In genomic region chr5:69189162-69190086, GRCh38 we compare ENCODE assay signal across 1 cellular context.
A peak's percentile ranks its signal among the peaks of the same experiment; 100 is the strongest.
TF ChIP-seq lines count a peak whose summit lies in the region.

TSS of gene CENPH (plus strand) at chr5:69189583. CDS start at chr5:69189635, 52 bp downstream.

TF ChIP-seq in HepG2, 621 proteins besides CTCF, POLR2A, EP300 and RAD21 (continued from another document and continues in another):
- TF ChIP-seq NFAT5 (CRISPR knock-in tag; IDR thresholded peaks at IDR 0.05) (peak; percentile 55; the same call in 1 of the 2 replicates), ZSCAN25 (CRISPR knock-in tag; IDR thresholded peaks at IDR 0.05) (peak; percentile 53; the same call in 1 of the 2 replicates), LBX2 (CRISPR knock-in tag; IDR thresholded peaks at IDR 0.05; ENCODE audit: borderline replicate concordance) (peak; percentile 73; the same call in 1 of the 2 replicates), ATF7-NPFF (CRISPR knock-in tag; IDR thresholded peaks at IDR 0.05; ENCODE audit: low read depth) (peak; percentile 85), ZXDC (CRISPR knock-in tag; IDR thresholded peaks at IDR 0.05) (peak; percentile 84), TBP (CRISPR knock-in tag; IDR thresholded peaks at IDR 0.05) (no peak), CAMTA2 (CRISPR knock-in tag; IDR thresholded peaks at IDR 0.05; ENCODE audit: borderline replicate concordance) (no peak), YY1 (IDR thresholded peaks at IDR 0.05; ENCODE audit: insufficient read depth, insufficient replicate concordance, low read depth, low read length) (peak; percentile 71), E2F1 (CRISPR knock-in tag; IDR thresholded peaks at IDR 0.05) (peak; percentile 96), TAF1 (CRISPR knock-in tag; IDR thresholded peaks at IDR 0.05) (peak; percentile 79; the same call in 1 of the 2 replicates), KMT2B (CRISPR knock-in tag; IDR thresholded peaks at IDR 0.05) (0 out of 2 replicates have a peak, but pooled peaks have one; percentile 76), REL (CRISPR knock-in tag; conservative IDR thresholded peaks at IDR 0.05) (0 out of 2 replicates have a peak, but pooled peaks have one; percentile 28), POLR2AphosphoS5 (IDR thresholded peaks at IDR 0.05; ENCODE audit: low read depth, low read length) (peak; percentile 72; the same call in 1 of the 2 replicates), SALL1 (CRISPR knock-in tag; IDR thresholded peaks at IDR 0.05) (peak; percentile 49; the same call in 1 of the 2 replicates), ZNF839 (CRISPR knock-in tag; IDR thresholded peaks at IDR 0.05; ENCODE audit: borderline replicate concordance) (peak; percentile 95; the same call in 1 of the 2 replicates), TCF12 (IDR thresholded peaks at IDR 0.05) (no peak), TCF12 (CRISPR knock-in tag; IDR thresholded peaks at IDR 0.05) (peak; percentile 68; the same call in 1 of the 2 replicates), ZNF275 (CRISPR knock-in tag; IDR thresholded peaks at IDR 0.05; ENCODE audit: borderline replicate concordance) (peak; percentile 55; the same call in 1 of the 2 replicates), ZSCAN22 (CRISPR knock-in tag; IDR thresholded peaks at IDR 0.05) (0 out of 2 replicates have a peak, but pooled peaks have one; percentile 46), ZNF44 (CRISPR knock-in tag; IDR thresholded peaks at IDR 0.05) (peak; percentile 45; the same call in 1 of the 2 replicates), DMTF1 (CRISPR knock-in tag; IDR thresholded peaks at IDR 0.05) (peak; percentile 65; the same call in 1 of the 2 replicates), ZNF800 (CRISPR knock-in tag; IDR thresholded peaks at IDR 0.05) (no peak), ARNT2 (CRISPR knock-in tag; IDR thresholded peaks at IDR 0.05; ENCODE audit: low read depth) (peak; percentile 91), ZNF7 (CRISPR knock-in tag; IDR thresholded peaks at IDR 0.05) (no peak), ZNF788 (CRISPR knock-in tag; IDR thresholded peaks at IDR 0.05; ENCODE audit: borderline replicate concordance) (peak; percentile 84; the same call in 1 of the 2 replicates), ISL2 (CRISPR knock-in tag; IDR thresholded peaks at IDR 0.05) (peak; percentile 19; the same call in 1 of the 2 replicates), ZNF775 (CRISPR knock-in tag; IDR thresholded peaks at IDR 0.05; ENCODE audit: borderline replicate concordance) (peak; percentile 57; the same call in 1 of the 2 replicates), ETV5 (CRISPR knock-in tag; IDR thresholded peaks at IDR 0.05; ENCODE audit: borderline replicate concordance) (peak; percentile 48; the same call in 1 of the 2 replicates), ZNF34 (CRISPR knock-in tag; IDR thresholded peaks at IDR 0.05; ENCODE audit: borderline replicate concordance) (0 out of 2 replicates have a peak, but pooled peaks have one; percentile 38), RXRB (CRISPR knock-in tag; IDR thresholded peaks at IDR 0.05; ENCODE audit: borderline replicate concordance) (peak; percentile 44), CHD2 (IDR thresholded peaks at IDR 0.05; ENCODE audit: low read depth, low read length) (no peak), ARID4A (CRISPR knock-in tag; IDR thresholded peaks at IDR 0.05; ENCODE audit: borderline replicate concordance) (peak; percentile 98), ATF5 (CRISPR knock-in tag; IDR thresholded peaks at IDR 0.05; ENCODE audit: low read depth) (peak; percentile 80), TEAD3 (CRISPR knock-in tag; optimal IDR thresholded peaks at IDR 0.05; ENCODE audit: borderline replicate concordance) (no peak), HDAC1 (CRISPR knock-in tag; IDR thresholded peaks at IDR 0.05) (peak; percentile 96), TSC22D2 (CRISPR knock-in tag; IDR thresholded peaks at IDR 0.05; ENCODE audit: borderline replicate concordance) (no peak), AKAP8 (CRISPR knock-in tag; IDR thresholded peaks at IDR 0.05) (peak; percentile 69; the same call in 1 of the 2 replicates)
